Comparison of ENCODE assay signal across 8 cellular contexts in the genomic region with DNA sequence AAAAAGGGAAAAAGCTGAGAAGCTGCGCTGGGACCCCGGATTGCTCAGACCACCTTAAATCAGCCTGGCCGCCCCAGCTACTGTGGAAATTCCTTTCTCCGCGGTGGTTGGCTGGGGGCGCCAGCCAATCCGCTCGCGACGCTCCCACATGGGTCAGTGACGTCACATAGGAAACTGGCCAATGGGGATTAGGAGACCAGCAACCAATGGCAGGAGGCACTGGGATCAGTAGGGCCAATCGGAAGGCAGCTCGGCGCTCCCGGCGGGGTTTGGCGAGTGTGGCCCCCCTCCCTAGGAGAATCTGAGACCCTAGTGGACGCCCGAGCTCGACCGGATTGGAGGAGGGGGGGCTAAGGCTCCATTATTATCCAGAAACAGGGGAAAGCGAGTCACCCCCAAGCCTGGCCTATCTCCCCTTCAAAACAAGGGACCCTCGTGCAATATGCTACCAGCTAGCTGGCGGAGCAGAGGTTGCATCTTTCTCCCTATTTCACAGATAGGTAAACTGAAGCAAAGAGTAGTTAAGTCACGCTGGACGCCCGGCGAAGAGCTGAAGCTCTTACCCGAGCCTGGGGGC. TPM values are rescaled to one million over a fixed set of nuclear protein-coding genes. Genes with fewer than 3 reads are reported as not detected.
A peak's percentile ranks its signal among the peaks of the same experiment; 100 is the strongest.
DNase-seq lines count a peak whose midpoint lies in the region; ATAC-seq and TF ChIP-seq lines count a peak whose summit lies in the region.

No MANE protein-coding gene starts in this region.

- H2AFZ ChIP-seq in SK-N-SH (ENCODE audit: low read depth), result peak overlapping the region; percentile 98

- peak overlapping the region; percentile 99 for H3K4me2 ChIP-seq in SK-N-SH

- no peaks in the 10 kb centered on the region for H3K9me2 ChIP-seq in SK-N-SH

- no peak for TF ChIP-seq RAD21 in SK-N-SH (IDR thresholded peaks at IDR 0.05; ENCODE audit: low read length)

- H3K4me1 ChIP-seq in SK-N-SH (ENCODE audit: control insufficient read depth in 1 of 2, insufficient read depth in 2 of 2, low read depth in 1 of 2, low read length in 1 of 2), result peaks cover 0 to 14% of the 10 kb centered on the region in 2 experiments; a peak in 1 of 4 replicates
- H3K4me1 ChIP-seq in suprapubic skin, result peaks cover 25% of the 10 kb centered on the region

- ATAC-seq in HG02588 (IDR thresholded peaks at IDR 0.05; ENCODE audit: unreplicated experiment), result peak; percentile 85
- peak; percentile 91 to 95 for ATAC-seq in activated naive CD4-positive, alpha-beta T cell treated with anti-CD3 and anti-CD28 coated beads, Interleukin-2, amount 50 U/mL, for 72 hours

- H3K79me2 ChIP-seq in SK-N-SH (ENCODE audit: insufficient read depth), result no peaks in the 10 kb centered on the region

- CTCF ChIA-PET in SK-N-SH (lab: Yijun Ruan, JAX), result interaction anchor here (0.7 to 3.5 kb wide), 19 partner anchors 8 to 148 kb away, joined by 3 to 20 read pairs (median 6); a partner anchor contains a TSS

- H3K27me3 ChIP-seq in SK-N-SH (ENCODE audit: insufficient read depth), result peaks cover 31% of the 10 kb centered on the region
- H3K27me3 ChIP-seq in suprapubic skin, result no peaks in the 10 kb centered on the region

- no peak for TF ChIP-seq POLR2A in suprapubic skin (IDR thresholded peaks at IDR 0.05)

- no peaks in the 10 kb centered on the region for H3K36me3 ChIP-seq in SK-N-SH (replicated peaks in 1 of 2; ENCODE audit: control insufficient read depth in 1 of 2, insufficient read depth in 2 of 2, low read length in 1 of 2)
- no peaks in the 10 kb centered on the region for H3K36me3 ChIP-seq in suprapubic skin

- WGBS in SK-N-SH (ENCODE audit: low lambda C conversion rate), result 1% methylated on average over 18 of the region's 29 CpGs
- WGBS in suprapubic skin, result under 1% methylated on average over 22 of the region's 29 CpGs

- POLR2A ChIA-PET in SK-N-SH (lab: Yijun Ruan, JAX), result interaction anchor here (0.5 to 3.4 kb wide), 11 partner anchors 11 to 151 kb away, joined by 3 to 21 read pairs (median 4); no protein-coding TSS in a partner anchor

- TF ChIP-seq CTCF in SK-N-SH (IDR thresholded peaks at IDR 0.05) (no peak), suprapubic skin (IDR thresholded peaks at IDR 0.05) (no peak)

- H3K4me3 ChIP-seq in SK-N-SH (ENCODE audit: low read depth in 2 of 2, low read length in 1 of 2), result peak overlapping the region; percentile 49 to 69
- H3K4me3 ChIP-seq in suprapubic skin, result peak overlapping the region; percentile 54

- H3K36me3 Mint-ChIP-seq in activated naive CD4-positive, alpha-beta T cell treated with anti-CD3 and anti-CD28 coated beads, Interleukin-2, amount 50 U/mL, for 72 hours, result no peaks in the 10 kb centered on the region

- H3K27ac Mint-ChIP-seq in activated naive CD4-positive, alpha-beta T cell treated with anti-CD3 and anti-CD28 coated beads, Interleukin-2, amount 50 U/mL, for 72 hours, result peak overlapping the region; percentile 91 to 92

- H3K27ac ChIP-seq in SK-N-SH (ENCODE audit: low read depth in 2 of 2, low read length in 1 of 2) (peak overlapping the region; percentile 74 to 83), suprapubic skin (peak overlapping the region; percentile 80)

- no peaks in the 10 kb centered on the region for H3K9me3 Mint-ChIP-seq in activated naive CD4-positive, alpha-beta T cell treated with anti-CD3 and anti-CD28 coated beads, Interleukin-2, amount 50 U/mL, for 72 hours

- peak; percentile 98 for DNase-seq in GM04504 (ENCODE audit: low read depth)
- DNase-seq in NCI-H1092 (lab: John Stamatoyannopoulos, UW), result peak; percentile 99
- peak; percentile 98 for DNase-seq in SK-N-SH
- peak; percentile 94 to 96 for DNase-seq in activated naive CD4-positive, alpha-beta T cell treated with anti-CD3 and anti-CD28 coated beads, Interleukin-2, amount 50 U/mL, for 72 hours (ENCODE audit: low spot score in 2 of 2)
- peak; percentile 97 for DNase-seq in glomerular endothelial cell (ENCODE audit: extremely low read depth, low read depth, low spot score)
- DNase-seq in nucleus accumbens (lab: John Stamatoyannopoulos, UW), result peak; percentile 83 to 97 (median 94)
- DNase-seq in suprapubic skin (ENCODE audit: low spot score in 2 of 2), result peak; percentile 99

- H3K9me3 ChIP-seq in SK-N-SH, result no peaks in the 10 kb centered on the region
- no peaks in the 10 kb centered on the region for H3K9me3 ChIP-seq in suprapubic skin

- H3F3A ChIP-seq in SK-N-SH (replicated peaks; ENCODE audit: insufficient read depth), result peaks cover 9% of the 10 kb centered on the region

- peak; percentile 22 to 25; a peak in 1 of 4 replicates for TF ChIP-seq EP300 in SK-N-SH (IDR thresholded peaks at IDR 0.05; ENCODE audit: borderline replicate concordance in 1 of 2, low read depth in 1 of 2, low read length in 1 of 2)
- TF ChIP-seq EP300 in suprapubic skin (IDR thresholded peaks at IDR 0.05), result no peak

- H4K20me1 ChIP-seq in SK-N-SH (ENCODE audit: insufficient read depth), result no peaks in the 10 kb centered on the region

- peak overlapping the region; percentile 54 for H3K9ac ChIP-seq in SK-N-SH

TF ChIP-seq in SK-N-SH, 30 proteins besides CTCF, POLR2A, EP300 and RAD21:
- TF ChIP-seq ELF1 (IDR thresholded peaks at IDR 0.05) (no peak; the same call in 1 of the 2 replicates), POLR2AphosphoS5 (IDR thresholded peaks at IDR 0.05; ENCODE audit: low read depth, low read length) (peak; percentile 37; the same call in 1 of the 2 replicates), SMC3 (IDR thresholded peaks at IDR 0.05; ENCODE audit: low read depth, low read length) (no peak), RFX5 (IDR thresholded peaks at IDR 0.05; ENCODE audit: low read length) (peak; percentile 89), MXI1 (IDR thresholded peaks at IDR 0.05; ENCODE audit: low read depth, low read length) (0 out of 2 replicates have a peak, but pooled peaks have one; percentile 5), CHD2 (IDR thresholded peaks at IDR 0.05; ENCODE audit: low read length, partially characterized antibody) (peak; percentile 64)
- TF ChIP-seq, protein P1, sequence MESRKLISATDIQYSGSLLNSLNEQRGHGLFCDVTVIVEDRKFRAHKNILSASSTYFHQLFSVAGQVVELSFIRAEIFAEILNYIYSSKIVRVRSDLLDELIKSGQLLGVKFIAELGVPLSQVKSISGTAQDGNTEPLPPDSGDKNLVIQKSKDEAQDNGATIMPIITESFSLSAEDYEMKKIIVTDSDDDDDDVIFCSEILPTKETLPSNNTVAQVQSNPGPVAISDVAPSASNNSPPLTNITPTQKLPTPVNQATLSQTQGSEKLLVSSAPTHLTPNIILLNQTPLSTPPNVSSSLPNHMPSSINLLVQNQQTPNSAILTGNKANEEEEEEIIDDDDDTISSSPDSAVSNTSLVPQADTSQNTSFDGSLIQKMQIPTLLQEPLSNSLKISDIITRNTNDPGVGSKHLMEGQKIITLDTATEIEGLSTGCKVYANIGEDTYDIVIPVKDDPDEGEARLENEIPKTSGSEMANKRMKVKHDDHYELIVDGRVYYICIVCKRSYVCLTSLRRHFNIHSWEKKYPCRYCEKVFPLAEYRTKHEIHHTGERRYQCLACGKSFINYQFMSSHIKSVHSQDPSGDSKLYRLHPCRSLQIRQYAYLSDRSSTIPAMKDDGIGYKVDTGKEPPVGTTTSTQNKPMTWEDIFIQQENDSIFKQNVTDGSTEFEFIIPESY (IDR thresholded peaks at IDR 0.05; ENCODE audit: borderline replicate concordance, low read depth), result no peak
- TF ChIP-seq, protein P2, sequence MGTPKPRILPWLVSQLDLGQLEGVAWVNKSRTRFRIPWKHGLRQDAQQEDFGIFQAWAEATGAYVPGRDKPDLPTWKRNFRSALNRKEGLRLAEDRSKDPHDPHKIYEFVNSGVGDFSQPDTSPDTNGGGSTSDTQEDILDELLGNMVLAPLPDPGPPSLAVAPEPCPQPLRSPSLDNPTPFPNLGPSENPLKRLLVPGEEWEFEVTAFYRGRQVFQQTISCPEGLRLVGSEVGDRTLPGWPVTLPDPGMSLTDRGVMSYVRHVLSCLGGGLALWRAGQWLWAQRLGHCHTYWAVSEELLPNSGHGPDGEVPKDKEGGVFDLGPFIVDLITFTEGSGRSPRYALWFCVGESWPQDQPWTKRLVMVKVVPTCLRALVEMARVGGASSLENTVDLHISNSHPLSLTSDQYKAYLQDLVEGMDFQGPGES (IDR thresholded peaks at IDR 0.05; ENCODE audit: low read depth, low read length), result peak; percentile 64

RNA-seq across cellular contexts. Expression of a gene that starts 6.5 kb away (rescaled TPM):
- polyA plus RNA-seq in SK-N-SH (2012; rRNA removed), result 1.7 and 2.3 TPM in 2 replicates
- polyA plus RNA-seq in SK-N-SH (2012; cell fraction: cytosol; rRNA removed), result 0.97 and 1.9 TPM in 2 replicates
- polyA plus RNA-seq in SK-N-SH (2012; cell fraction: nucleus; rRNA removed), result 10.0 and 17.5 TPM in 2 replicates
- 1 to 10 TPM; 4.5 to 5.0 TPM for total RNA-seq in activated naive CD4-positive, alpha-beta T cell treated with anti-CD3 and anti-CD28 coated beads, Interleukin-2, amount 50 U/mL, for 72 hours
- 20.8 and 32.8 TPM in 2 replicates for total RNA-seq in glomerular endothelial cell
- 10 to 100 TPM; 18.2 to 35.6 (median 27.3) TPM for total RNA-seq in suprapubic skin

RNA-seq across cellular contexts. Expression of a gene that starts 26.7 kb away (rescaled TPM):
- polyA plus RNA-seq in SK-N-SH (2012; rRNA removed), result 479 and 519 TPM in 2 replicates
- polyA plus RNA-seq in SK-N-SH (2012; cell fraction: cytosol; rRNA removed), result 268 and 361 TPM in 2 replicates
- 542 and 572 TPM in 2 replicates for polyA plus RNA-seq in SK-N-SH (2012; cell fraction: nucleus; rRNA removed)
- 100 to 1,000 TPM; 335 to 405 TPM for total RNA-seq in activated naive CD4-positive, alpha-beta T cell treated with anti-CD3 and anti-CD28 coated beads, Interleukin-2, amount 50 U/mL, for 72 hours
- total RNA-seq in glomerular endothelial cell, result 343 and 401 TPM in 2 replicates
- total RNA-seq in suprapubic skin, result 100 to 1,000 TPM; 339 to 403 (median 382) TPM

RNA-seq across cellular contexts. Expression of a gene that starts 58.3 kb away (rescaled TPM):
- 2.6 and 3.3 TPM in 2 replicates for polyA plus RNA-seq in SK-N-SH (2012; rRNA removed)
- 0.95 and 1.2 TPM in 2 replicates for polyA plus RNA-seq in SK-N-SH (2012; cell fraction: cytosol; rRNA removed)
- polyA plus RNA-seq in SK-N-SH (2012; cell fraction: nucleus; rRNA removed), result 9.8 and 10.4 TPM in 2 replicates
- 1 to 10 TPM; 3.3 to 8.2 TPM for total RNA-seq in activated naive CD4-positive, alpha-beta T cell treated with anti-CD3 and anti-CD28 coated beads, Interleukin-2, amount 50 U/mL, for 72 hours
- 0.58 and 0.88 TPM in 2 replicates for total RNA-seq in glomerular endothelial cell
- total RNA-seq in suprapubic skin, result 1 to 10 TPM in 2 of 4 donors, under 1 TPM in 1, not detected in 1; 0.23 to 1.4 (median 1.3) TPM

RNA-seq across cellular contexts. Expression of a gene that starts 58.5 kb away (rescaled TPM):
- polyA plus RNA-seq in SK-N-SH (2012; rRNA removed), result 14.6 and 32.4 TPM in 2 replicates
- polyA plus RNA-seq in SK-N-SH (2012; cell fraction: cytosol; rRNA removed), result 14.6 and 27.8 TPM in 2 replicates
- 33.0 and 35.6 TPM in 2 replicates for polyA plus RNA-seq in SK-N-SH (2012; cell fraction: nucleus; rRNA removed)
- 10 to 100 TPM in 1 of 2 donors, 1 to 10 TPM in 1; 3.1 to 11.4 TPM for total RNA-seq in activated naive CD4-positive, alpha-beta T cell treated with anti-CD3 and anti-CD28 coated beads, Interleukin-2, amount 50 U/mL, for 72 hours
- total RNA-seq in glomerular endothelial cell (77.3 and 105 TPM in 2 replicates), suprapubic skin (10 to 100 TPM; 49.9 to 76.2 (median 57.1) TPM)

Comparison
In these comparisons a context has a peak if more than half of its experiments do, and no peak if none do; other contexts are left out.
1. Peak in every context shown above with its lines: DNase-seq, ATAC-seq, H3K4me3 ChIP-seq and H3K27ac ChIP-seq.